9 cellular contexts compared by ENCODE assay signal in genomic region chrX:148499638-148500427, GRCh38. TPM values are rescaled to one million over a fixed set of nuclear protein-coding genes. Genes with fewer than 3 reads are reported as not detected.
DNase-seq lines count a peak whose midpoint lies in the region; ATAC-seq and TF ChIP-seq lines count a peak whose summit lies in the region.
"Had no signal": no experiment of that assay in that cellular context is flagged by ENCODE, and none has a peak within 500 bp of the region (broad histone marks: within the 10 kb centered on the region; RNA-seq: fewer than 3 reads in every experiment).

No MANE protein-coding gene starts in this region.

- ATAC-seq in CD4-positive, CD25-positive, alpha-beta regulatory T cell (ENCODE audit: low read depth in 2 of 2) = no peak
- ATAC-seq in GM18870 (IDR thresholded peaks at IDR 0.05; ENCODE audit: unreplicated experiment) = no peak

- H3K27ac Mint-ChIP-seq in CD4-positive, CD25-positive, alpha-beta regulatory T cell = no peak overlapping the region
- H3K27ac Mint-ChIP-seq in CD14-positive monocyte = no peak overlapping the region

- peak overlapping the region; percentile 52 to 73 (median 64) for H3K4me3 Mint-ChIP-seq in CD4-positive, CD25-positive, alpha-beta regulatory T cell
- H3K4me3 Mint-ChIP-seq in CD14-positive monocyte = peak overlapping the region in 1 of 2 donors; percentile 66

- H3K27ac ChIP-seq in CD4-positive, CD25-positive, alpha-beta regulatory T cell (ENCODE audit: insufficient read depth, low read length, poor library complexity, severe bottlenecking) = no peak overlapping the region
- H3K27ac ChIP-seq in HUES6 (ENCODE audit: low read depth, low read length) (no peak overlapping the region), neutrophil (no peak overlapping the region)
- H3K27ac ChIP-seq in effector memory CD4-positive, alpha-beta T cell (ENCODE audit: insufficient read depth, low read length, poor library complexity, severe bottlenecking) = no peak overlapping the region
- H3K27ac ChIP-seq: ascending aorta had no signal

- TF ChIP-seq CTCF in neutrophil (IDR thresholded peaks at IDR 0.05) = no peak
- TF ChIP-seq CTCF in CD14-positive monocyte (IDR thresholded peaks at IDR 0.05) = no peak

- H3K36me3 Mint-ChIP-seq in CD4-positive, CD25-positive, alpha-beta regulatory T cell = no peaks in the 10 kb centered on the region
- H3K36me3 Mint-ChIP-seq in CD14-positive monocyte = no peaks in the 10 kb centered on the region

- peaks cover 24% of the 10 kb centered on the region for H3K27me3 Mint-ChIP-seq in CD4-positive, CD25-positive, alpha-beta regulatory T cell
- H3K27me3 Mint-ChIP-seq in CD14-positive monocyte (ENCODE audit: low read depth in 3 of 3) = peaks cover 0 to 15% (median 10%) of the 10 kb centered on the region in 3 donors

- no peak for DNase-seq in CD4-positive, CD25-positive, alpha-beta regulatory T cell
- no peak for DNase-seq in effector memory CD4-positive, alpha-beta T cell
- no peak for DNase-seq in NK-92 (lab: John Stamatoyannopoulos, UW; ENCODE audit: unreplicated experiment)
- DNase-seq in CD14-positive monocyte (ENCODE audit: low spot score) = no peak
- no peak for DNase-seq in stimulated activated CD4-positive, alpha-beta T cell treated with anti-CD3 and anti-CD28 coated beads, Interleukin-4, amount 100 ng/mL, for 24 hours

- peaks cover 0 to 14% (median 4%) of the 10 kb centered on the region in 4 donors for H3K4me1 Mint-ChIP-seq in CD4-positive, CD25-positive, alpha-beta regulatory T cell
- H3K4me1 Mint-ChIP-seq in CD14-positive monocyte = peaks cover 29% of the 10 kb centered on the region

- intact Hi-C loops in CD14-positive monocyte (cut with micrococcal nuclease) = no loop called here

- no peaks in the 10 kb centered on the region for H3K36me3 ChIP-seq in CD4-positive, CD25-positive, alpha-beta regulatory T cell (ENCODE audit: control insufficient read depth, insufficient read depth, low read length)
- no peaks in the 10 kb centered on the region for H3K36me3 ChIP-seq in HUES6 (ENCODE audit: control insufficient read depth, insufficient read depth, low read length)
- no peaks in the 10 kb centered on the region for H3K36me3 ChIP-seq in effector memory CD4-positive, alpha-beta T cell (ENCODE audit: control insufficient read depth, insufficient read depth, low read length)
- no peaks in the 10 kb centered on the region for H3K36me3 ChIP-seq in neutrophil
- H3K36me3 ChIP-seq: ascending aorta had no signal

- H3K27me3 ChIP-seq in CD4-positive, CD25-positive, alpha-beta regulatory T cell (ENCODE audit: control insufficient read depth, insufficient read depth, low read length) = peaks cover 10% of the 10 kb centered on the region
- H3K27me3 ChIP-seq in HUES6 (ENCODE audit: control insufficient read depth, insufficient read depth, low read length) (peaks cover 62% of the 10 kb centered on the region), neutrophil (no peaks in the 10 kb centered on the region)
- peaks cover 5% of the 10 kb centered on the region for H3K27me3 ChIP-seq in effector memory CD4-positive, alpha-beta T cell (replicated peaks; ENCODE audit: control insufficient read depth, insufficient read depth, low read length, poor library complexity, severe bottlenecking)
- H3K27me3 ChIP-seq: ascending aorta had no signal

- no peaks in the 10 kb centered on the region for H3K9me3 ChIP-seq in CD4-positive, CD25-positive, alpha-beta regulatory T cell (ENCODE audit: control insufficient read depth in 2 of 2, low read length in 2 of 2)
- H3K9me3 ChIP-seq in HUES6 (ENCODE audit: control insufficient read depth, insufficient read depth, low read depth, low read length) (no peaks in the 10 kb centered on the region), neutrophil (no peaks in the 10 kb centered on the region)
- H3K9me3 ChIP-seq in effector memory CD4-positive, alpha-beta T cell (ENCODE audit: control insufficient read depth, low read length) = no peaks in the 10 kb centered on the region
- H3K9me3 ChIP-seq: ascending aorta had no signal

- H3K9ac ChIP-seq in HUES6 (ENCODE audit: low read length) = peak overlapping the region; percentile 2

- H3K9me3 Mint-ChIP-seq in CD4-positive, CD25-positive, alpha-beta regulatory T cell = no peaks in the 10 kb centered on the region
- H3K9me3 Mint-ChIP-seq in CD14-positive monocyte = peaks cover 0 to 12% (median 0%) of the 10 kb centered on the region in 7 donors

- peaks cover 9% of the 10 kb centered on the region for H3K4me1 ChIP-seq in CD4-positive, CD25-positive, alpha-beta regulatory T cell (ENCODE audit: control insufficient read depth, insufficient read depth, low read length, poor library complexity, severe bottlenecking)
- H3K4me1 ChIP-seq in HUES6 (ENCODE audit: control insufficient read depth, insufficient read depth, low read length) (peaks cover 30% of the 10 kb centered on the region), neutrophil (ENCODE audit: control insufficient read depth in 1 of 2, insufficient read depth in 1 of 2, low read depth in 1 of 2, low read length in 1 of 2) (peaks cover 35 to 42% of the 10 kb centered on the region in 2 experiments)
- H3K4me1 ChIP-seq in effector memory CD4-positive, alpha-beta T cell (ENCODE audit: control insufficient read depth, insufficient read depth, low read length, poor library complexity, severe bottlenecking) = peaks cover 3% of the 10 kb centered on the region
- H3K4me1 ChIP-seq: ascending aorta had no signal

- no peak overlapping the region for H3K4me3 ChIP-seq in CD4-positive, CD25-positive, alpha-beta regulatory T cell (ENCODE audit: low read depth, low read length)
- peak overlapping the region; percentile 42 for H3K4me3 ChIP-seq in HUES6 (ENCODE audit: low read depth, low read length)
- H3K4me3 ChIP-seq in effector memory CD4-positive, alpha-beta T cell (ENCODE audit: insufficient read depth, low read depth, low read length, poor library complexity, severe bottlenecking) = peak overlapping the region; percentile 39
- H3K4me3 ChIP-seq in neutrophil (ENCODE audit: low read depth in 1 of 2, low read length in 1 of 2) = peak overlapping the region; percentile 39 to 54

RNA-seq across cellular contexts. Expression of gene AFF2, which starts 0.6 kb away (rescaled TPM):
- 1.1 TPM for total RNA-seq in CD4-positive, CD25-positive, alpha-beta regulatory T cell
- polyA plus RNA-seq in CD4-positive, CD25-positive, alpha-beta regulatory T cell = not detected
- polyA plus RNA-seq in CD14-positive monocyte = 1 to 10 TPM in 1 of 2 donors, under 1 TPM in 1; 0.70 to 1.1 TPM
